In genomic region chr2:152564754-152565551, GRCh38 we compare ENCODE assay signal across 10 cellular contexts.
DNase-seq lines count a peak whose midpoint lies in the region; ATAC-seq and TF ChIP-seq lines count a peak whose summit lies in the region.
"Had no signal": no experiment of that assay in that cellular context is flagged by ENCODE, and none has a peak within 500 bp of the region (broad histone marks: within the 10 kb centered on the region; RNA-seq: fewer than 3 reads in every experiment).

No MANE protein-coding gene starts in this region.

- H3K27ac ChIP-seq in left ventricle myocardium inferior (replicated peaks), result no peak overlapping the region
- H3K27ac ChIP-seq in neuronal stem cell (replicated peaks; ENCODE audit: low read length), result no peak overlapping the region

- no peak overlapping the region for H2AK5ac ChIP-seq in neuronal stem cell (ENCODE audit: low read depth, low read length)

- H3K4me2 ChIP-seq in neuronal stem cell (ENCODE audit: insufficient read depth, low read length, poor library complexity, severe bottlenecking), result no peak overlapping the region

- WGBS in neuronal stem cell (ENCODE audit: extremely low coverage in 2 of 2, insufficient read length in 2 of 2, insufficient replicate concordance in 1 of 2), 2 donors, result no CpG with 5 or more reads among the region's 4 CpGs

- no peak overlapping the region for H2AFZ ChIP-seq in neuronal stem cell (ENCODE audit: low read length)

- H3K4ac ChIP-seq in neuronal stem cell (ENCODE audit: low read length), result no peak overlapping the region

- H2BK15ac ChIP-seq in neuronal stem cell (ENCODE audit: low read length), result no peak overlapping the region

- ATAC-seq in Right ventricle myocardium inferior (peak; percentile 50), GM21723 (IDR thresholded peaks at IDR 0.05; ENCODE audit: unreplicated experiment) (peak; percentile 87), HG03175 (IDR thresholded peaks at IDR 0.05; ENCODE audit: unreplicated experiment) (peak; percentile 90)
- ATAC-seq in stimulated activated naive CD8-positive, alpha-beta T cell treated with anti-CD3 and anti-CD28 coated beads, Interleukin-15, Interleukin-2, amounts not matched to agents 100 U/mL and 50 U/mL, for 24 hours, result peak; percentile 49
- ATAC-seq: left colon had no signal

- no peak overlapping the region for H2BK120ac ChIP-seq in neuronal stem cell (ENCODE audit: low read depth, low read length)

- H3K79me1 ChIP-seq in neuronal stem cell (ENCODE audit: low read depth, low read length), result no peaks in the 10 kb centered on the region

- H3K14ac ChIP-seq in neuronal stem cell (ENCODE audit: low read length), result no peak overlapping the region

- H3K4me1 ChIP-seq in left ventricle myocardium inferior (peaks cover 22% of the 10 kb centered on the region), neuronal stem cell (ENCODE audit: control insufficient read depth in 2 of 2, insufficient read depth in 1 of 2, low read depth in 1 of 2, low read length in 2 of 2) (no peaks in the 10 kb centered on the region)

- intact Hi-C loops in Right ventricle myocardium inferior (cut with DNase I), result no loop called here
- intact Hi-C loops in left ventricle myocardium inferior (cut with micrococcal nuclease), result no loop called here

- H3K4me3 ChIP-seq in left ventricle myocardium inferior (no peak overlapping the region), neuronal stem cell (ENCODE audit: low read length in 2 of 2) (no peak overlapping the region)

- H3K9me3 ChIP-seq in left ventricle myocardium inferior (replicated peaks) (no peaks in the 10 kb centered on the region), neuronal stem cell (replicated peaks in 1 of 2; ENCODE audit: control insufficient read depth in 2 of 2, insufficient read depth in 1 of 2, low read depth in 1 of 2, low read length in 2 of 2) (no peaks in the 10 kb centered on the region)

- no peak overlapping the region for H3K9ac ChIP-seq in neuronal stem cell (ENCODE audit: low read depth, low read length, poor library complexity)

- no peak for DNase-seq in Right ventricle myocardium inferior (ENCODE audit: missing footprints)
- no peak for DNase-seq in left ventricle myocardium inferior
- DNase-seq in stimulated activated naive CD8-positive, alpha-beta T cell treated with anti-CD3 and anti-CD28 coated beads, Interleukin-15, Interleukin-2, amounts not matched to agents 100 U/mL and 50 U/mL, for 24 hours, result no peak
- no peak for DNase-seq in mesenteric fat pad (ENCODE audit: low spot score)
- DNase-seq in stimulated activated CD4-positive, alpha-beta T cell treated with anti-CD3 and anti-CD28 coated beads, Interleukin-12 subunit alpha, Interleukin-12 subunit beta, amount 100 ng/mL, for 4 hours, result no peak
- DNase-seq in neuronal stem cell (ENCODE audit: low spot score), result no peak
- DNase-seq: left colon, NCI-H2029 had no signal

- no peak overlapping the region for H3K18ac ChIP-seq in neuronal stem cell (ENCODE audit: low read length)

- no peak overlapping the region for H4K91ac ChIP-seq in neuronal stem cell (ENCODE audit: low read depth, low read length, poor library complexity)

- no peak overlapping the region for H4K8ac ChIP-seq in neuronal stem cell (ENCODE audit: low read depth, low read length)

- no peak overlapping the region for H3K23ac ChIP-seq in neuronal stem cell (ENCODE audit: low read depth, low read length, poor library complexity)

- no peak for TF ChIP-seq CTCF in left ventricle myocardium inferior (IDR thresholded peaks at IDR 0.05; ENCODE audit: borderline replicate concordance)

- no peak overlapping the region for H2BK5ac ChIP-seq in neuronal stem cell (ENCODE audit: low read length)

- H2BK12ac ChIP-seq in neuronal stem cell (ENCODE audit: low read length), result no peak overlapping the region

- H3K27me3 ChIP-seq in left ventricle myocardium inferior (ENCODE audit: low read depth) (no peaks in the 10 kb centered on the region), neuronal stem cell (ENCODE audit: control insufficient read depth in 3 of 3, insufficient read depth in 3 of 3, low read depth in 1 of 3, low read length in 3 of 3) (no peaks in the 10 kb centered on the region)

- H3K36me3 ChIP-seq in left ventricle myocardium inferior, result peaks cover 12% of the 10 kb centered on the region
- peaks cover 6 to 89% of the 10 kb centered on the region in 2 donors for H3K36me3 ChIP-seq in neuronal stem cell (replicated peaks in 1 of 2; ENCODE audit: control insufficient read depth in 2 of 2, insufficient read depth in 2 of 2, low read length in 2 of 2)
